ENCODE assay signal across 35 cellular contexts in the genomic region with DNA sequence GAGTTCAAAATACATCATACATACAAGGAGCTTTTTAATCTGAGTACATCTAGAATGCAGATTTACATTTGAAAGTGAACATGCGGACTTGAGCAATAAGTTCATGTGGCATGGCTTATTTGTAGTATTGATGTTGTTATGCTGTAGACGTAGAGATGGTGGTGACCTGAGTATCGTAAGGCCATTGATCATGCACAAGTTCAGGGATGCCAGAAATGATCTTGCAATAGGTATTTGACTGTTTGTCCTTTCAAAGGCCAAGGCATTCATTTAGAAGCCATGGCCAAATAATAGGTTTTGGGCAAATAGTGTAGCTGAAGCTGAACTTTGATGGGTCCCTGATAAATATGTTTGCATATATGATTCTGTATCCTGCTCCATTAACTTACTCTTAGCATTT. TPM values are rescaled to one million over a fixed set of nuclear protein-coding genes. Genes with fewer than 3 reads are reported as not detected.
"Had no signal": no experiment of that assay in that cellular context is flagged by ENCODE, and none has a peak within 500 bp of the region (broad histone marks: within the 10 kb centered on the region; RNA-seq: fewer than 3 reads in every experiment).

No MANE protein-coding gene starts in this region.

- FAIRE-seq: astrocyte, bronchial epithelial cell had no signal

- DNase-seq: activated effector memory CD4-positive, alpha-beta T cell treated with anti-CD3 and anti-CD28 coated beads, Interleukin-2, amount 50 U/mL, for 16 hours; activated effector memory CD4-positive, alpha-beta T cell treated with Interleukin-2 at 50 U/mL for 16 hours; activated gamma-delta T cell; activated gamma-delta T cell treated with Interleukin-2 at 50 U/mL for 16 hours; activated naive CD4-positive, alpha-beta T cell; activated naive CD4-positive, alpha-beta T cell treated with anti-CD3 and anti-CD28 coated beads for 36 hours; activated naive CD4-positive, alpha-beta T cell treated with anti-CD3 and anti-CD28 coated beads, Interleukin-2, amount 10 ng/mL, durations not matched to agents 7 days and 5 days; activated naive CD4-positive, alpha-beta T cell treated with anti-CD3 and anti-CD28 coated beads, Interleukin-2, amount 50 U/mL, for 16 hours; activated naive CD4-positive, alpha-beta T cell treated with Interleukin-2 at 50 U/mL for 16 hours; activated naive CD8-positive, alpha-beta T cell treated with anti-CD3 and anti-CD28 coated beads for 36 hours; activated naive CD8-positive, alpha-beta T cell treated with anti-CD3 and anti-CD28 coated beads, Interleukin-2, amount 10 ng/mL, durations not matched to agents 7 days and 5 days; activated naive CD8-positive, alpha-beta T cell treated with anti-CD3 and anti-CD28 coated beads, Interleukin-2, amount 50 U/mL, for 24 hours; activated T-cell treated with anti-CD3 and anti-CD28 coated beads, Interleukin-2, amount 50 U/mL, for 1 hour; activated T-cell treated with anti-CD3 and anti-CD28 coated beads, Interleukin-2, amount 50 U/mL, for 24 hours; activated T-cell treated with anti-CD3 and anti-CD28 coated beads, Interleukin-2, amount 50 U/mL, for 4 hours; activated T-cell treated with anti-CD3 and anti-CD28 coated beads, Interleukin-2, amount 50 U/mL, for 48 hours; activated T-cell treated with anti-CD3 and anti-CD28 coated beads, Interleukin-2, amount 50 U/mL, for 72 hours; adrenal gland; amniotic stem cell; amygdala; anterior cingulate cortex; aorta; body of pancreas; brain microvascular endothelial cell; caudate nucleus; central memory CD4-positive, alpha-beta T cell; cerebellar nuclear complex had no signal

- H3K27me3 ChIP-seq: adrenal gland, ascending aorta, body of pancreas, brain microvascular endothelial cell, breast epithelium, cardiac muscle cell had no signal

- H3K36me3 ChIP-seq: adrenal gland, ascending aorta, brain microvascular endothelial cell, breast epithelium, cardiac muscle cell had no signal

- H3K4me1 ChIP-seq: adrenal gland, ascending aorta, body of pancreas, breast epithelium had no signal

- H3K27ac ChIP-seq: adrenal gland, ascending aorta, body of pancreas, brain microvascular endothelial cell, breast epithelium, cardiac muscle cell had no signal

- H3K4me3 ChIP-seq: adrenal gland, ascending aorta, body of pancreas, breast epithelium, cardiac muscle cell had no signal

- H3K9me3 ChIP-seq: adrenal gland, ascending aorta, body of pancreas, breast epithelium had no signal

- ATAC-seq: activated naive CD4-positive, alpha-beta T cell treated with anti-CD3 and anti-CD28 coated beads, Interleukin-2, amount 50 U/mL, for 72 hours; activated naive CD8-positive, alpha-beta T cell treated with anti-CD3 and anti-CD28 coated beads, Interleukin-2, amount 50 U/mL, for 24 hours; activated T-cell treated with anti-CD3 and anti-CD28 coated beads, Interleukin-2, amount 50 U/mL, for 4 hours; activated T-cell treated with anti-CD3 and anti-CD28 coated beads, Interleukin-2, amount 50 U/mL, for 72 hours; activated T-helper 17 cell treated with anti-CD3 and anti-CD28 coated beads, Interleukin-2, amount 50 U/mL, for 72 hours; body of pancreas had no signal

RNA-seq across cellular contexts. Expression of gene ARNT2, which starts 35.0 kb away (rescaled TPM):
- total RNA-seq: activated naive CD4-positive, alpha-beta T cell treated with anti-CD3 and anti-CD28 coated beads, Interleukin-2, amount 50 U/mL, for 72 hours; activated naive CD8-positive, alpha-beta T cell treated with anti-CD3 and anti-CD28 coated beads for 36 hours; activated naive CD8-positive, alpha-beta T cell treated with anti-CD3 and anti-CD28 coated beads, Interleukin-2, amount 10 ng/mL, durations not matched to agents 7 days and 5 days; activated T-helper 2 cell treated with anti-CD3 and anti-CD28 coated beads, Interferon-gamma antibody, Interleukin-2, Interleukin-4, amounts not matched to agents 10 μg/mL and 5 μg/mL and 100 μg/mL, durations not matched to agents 14 hours and 24 hours and 36 hours had no signal
